In the genomic region with DNA sequence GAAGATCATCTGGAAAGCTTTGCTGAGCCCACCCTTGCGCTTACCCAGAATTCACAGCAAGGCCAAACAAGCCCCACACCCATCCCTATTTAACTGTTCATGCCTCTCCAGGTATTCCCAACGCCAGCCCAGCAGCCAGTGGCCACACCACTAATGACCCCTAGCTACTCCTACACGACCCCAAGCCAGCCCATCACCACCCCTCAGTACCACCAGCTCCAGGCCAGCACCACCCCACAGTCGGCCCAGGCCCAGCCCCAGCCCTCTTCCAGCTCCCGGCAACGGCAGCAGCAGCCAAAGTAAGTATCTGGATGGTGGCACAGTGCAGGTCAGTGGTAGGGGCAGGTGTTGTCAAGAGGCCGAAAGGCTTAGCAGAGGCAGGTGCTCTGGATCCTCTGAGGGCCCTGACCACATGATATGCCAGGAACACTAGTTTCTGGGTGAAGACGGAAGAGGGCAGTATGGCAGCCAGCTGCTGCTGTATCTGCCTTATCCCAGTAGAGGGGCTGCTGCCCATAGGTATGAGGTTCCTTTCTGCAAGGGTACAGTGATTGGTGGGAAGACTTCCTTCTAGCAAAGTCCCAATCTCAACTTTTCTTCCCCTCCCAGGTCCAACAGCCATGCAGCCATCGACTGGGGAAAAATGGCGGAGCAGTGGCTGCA, we compare ENCODE assay signal across 20 cellular contexts. TPM values are rescaled to one million over a fixed set of nuclear protein-coding genes. Genes with fewer than 3 reads are reported as not detected.
DNase-seq lines count a peak whose midpoint lies in the region; ATAC-seq and TF ChIP-seq lines count a peak whose summit lies in the region.
"Had no signal": no experiment of that assay in that cellular context is flagged by ENCODE, and none has a peak within 500 bp of the region (broad histone marks: within the 10 kb centered on the region; RNA-seq: fewer than 3 reads in every experiment).

No MANE protein-coding gene starts in this region.

- ATAC-seq in activated naive CD4-positive, alpha-beta T cell treated with anti-CD3 and anti-CD28 coated beads, Interleukin-2, amount 50 U/mL, for 72 hours: no peak
- no peak for ATAC-seq in stimulated activated naive B cell treated with anti-CD40 and anti-IgM and Interleukin-4, amounts not matched to agents 10 μg/mL and 1 μg/mL and 100 μg/mL, for 72 hours (replicated peaks)
- ATAC-seq: A549; activated CD4-positive, CD25-positive, alpha-beta regulatory T cell treated with anti-CD3 and anti-CD28 coated beads, Interleukin-2, amount 50 U/mL, for 24 hours; activated CD8-positive, alpha-beta memory T cell treated with anti-CD3 and anti-CD28 coated beads, Interleukin-2, amount 10 ng/mL, durations not matched to agents 7 days and 5 days; esophagus mucosa; right cardiac atrium; stimulated activated naive CD8-positive, alpha-beta T cell treated with anti-CD3 and anti-CD28 coated beads, Interleukin-15, Interleukin-2, amounts not matched to agents 100 U/mL and 50 U/mL, for 24 hours had no signal

- CTCF ChIA-PET in activated naive CD4-positive, alpha-beta T cell treated with anti-CD3 and anti-CD28 coated beads, Interleukin-2, amount 10 ng/mL, durations not matched to agents 7 days and 5 days (lab: Charles Lee): interaction anchor here (1.1 kb wide), 1 partner anchor 26 kb away, joined by 5 read pairs; no protein-coding TSS in a partner anchor

- H3K9me3 Mint-ChIP-seq in activated naive CD4-positive, alpha-beta T cell treated with anti-CD3 and anti-CD28 coated beads, Interleukin-2, amount 50 U/mL, for 72 hours: no peaks in the 10 kb centered on the region
- H3K9me3 Mint-ChIP-seq in activated naive CD4-positive, alpha-beta T cell treated with anti-CD3 and anti-CD28 coated beads, Interleukin-2, amount 10 ng/mL, durations not matched to agents 7 days and 5 days: no peaks in the 10 kb centered on the region
- H3K9me3 Mint-ChIP-seq in stimulated activated naive B cell treated with anti-CD40 and anti-IgM and Interleukin-4, amounts not matched to agents 10 μg/mL and 1 μg/mL and 100 μg/mL, for 72 hours: no peaks in the 10 kb centered on the region
- no peaks in the 10 kb centered on the region for H3K9me3 Mint-ChIP-seq in endothelial cell (ENCODE audit: unreplicated experiment)
- H3K9me3 Mint-ChIP-seq: CD14-positive monocyte; dendritic cell treated with granulocyte-macrophage colony-stimulating factor and Interleukin-4, amounts not matched to agents 40 ng/mL and 50 ng/mL, for 4 days; T-helper 2 cell treated with Interferon-gamma antibody and Interleukin-4, amounts not matched to agents 5 μg/mL and 100 μg/mL, for 36 hours had no signal

- DNase-seq in activated naive CD4-positive, alpha-beta T cell treated with anti-CD3 and anti-CD28 coated beads, Interleukin-2, amount 50 U/mL, for 72 hours (ENCODE audit: low spot score in 2 of 2): no peak
- no peak for DNase-seq in activated naive CD4-positive, alpha-beta T cell treated with anti-CD3 and anti-CD28 coated beads, Interleukin-2, amount 10 ng/mL, durations not matched to agents 7 days and 5 days
- DNase-seq in stimulated activated naive B cell treated with anti-CD40 and anti-IgM and Interleukin-4, amounts not matched to agents 10 μg/mL and 1 μg/mL and 100 μg/mL, for 72 hours: no peak
- DNase-seq in AG20443 (ENCODE audit: low spot score) (no peak), endothelial cell (ENCODE audit: low spot score) (no peak)
- DNase-seq: activated CD8-positive, alpha-beta memory T cell treated with anti-CD3 and anti-CD28 coated beads, Interleukin-2, amount 10 ng/mL, durations not matched to agents 7 days and 5 days; activated gamma-delta T cell treated with Interleukin-2 at 50 U/mL for 16 hours; DMS79; NCI-H2029; NCI-H524; right cardiac atrium; stimulated activated naive CD8-positive, alpha-beta T cell treated with anti-CD3 and anti-CD28 coated beads, Interleukin-15, Interleukin-2, amounts not matched to agents 100 U/mL and 50 U/mL, for 24 hours had no signal

- peak overlapping the region; percentile 13 to 50 for H3K27ac Mint-ChIP-seq in activated naive CD4-positive, alpha-beta T cell treated with anti-CD3 and anti-CD28 coated beads, Interleukin-2, amount 50 U/mL, for 72 hours
- no peak overlapping the region for H3K27ac Mint-ChIP-seq in activated naive CD4-positive, alpha-beta T cell treated with anti-CD3 and anti-CD28 coated beads, Interleukin-2, amount 10 ng/mL, durations not matched to agents 7 days and 5 days
- peak overlapping the region; percentile 4 for H3K27ac Mint-ChIP-seq in stimulated activated naive B cell treated with anti-CD40 and anti-IgM and Interleukin-4, amounts not matched to agents 10 μg/mL and 1 μg/mL and 100 μg/mL, for 72 hours
- no peak overlapping the region for H3K27ac Mint-ChIP-seq in endothelial cell (ENCODE audit: unreplicated experiment)
- H3K27ac Mint-ChIP-seq: activated CD8-positive, alpha-beta memory T cell treated with anti-CD3 and anti-CD28 coated beads, Interleukin-2, amount 10 ng/mL, durations not matched to agents 7 days and 5 days; dendritic cell treated with granulocyte-macrophage colony-stimulating factor and Interleukin-4, amounts not matched to agents 40 ng/mL and 50 ng/mL, for 4 days; T-helper 2 cell treated with Interferon-gamma antibody and Interleukin-4, amounts not matched to agents 5 μg/mL and 100 μg/mL, for 36 hours had no signal

- no peak overlapping the region for H3K4me3 Mint-ChIP-seq in activated naive CD4-positive, alpha-beta T cell treated with anti-CD3 and anti-CD28 coated beads, Interleukin-2, amount 10 ng/mL, durations not matched to agents 7 days and 5 days
- H3K4me3 Mint-ChIP-seq in stimulated activated naive B cell treated with anti-CD40 and anti-IgM and Interleukin-4, amounts not matched to agents 10 μg/mL and 1 μg/mL and 100 μg/mL, for 72 hours: no peak overlapping the region
- no peak overlapping the region for H3K4me3 Mint-ChIP-seq in endothelial cell (ENCODE audit: unreplicated experiment)
- H3K4me3 Mint-ChIP-seq: activated CD8-positive, alpha-beta memory T cell treated with anti-CD3 and anti-CD28 coated beads, Interleukin-2, amount 10 ng/mL, durations not matched to agents 7 days and 5 days; CD14-positive monocyte; dendritic cell treated with granulocyte-macrophage colony-stimulating factor and Interleukin-4, amounts not matched to agents 40 ng/mL and 50 ng/mL, for 4 days; T-helper 2 cell treated with Interferon-gamma antibody and Interleukin-4, amounts not matched to agents 5 μg/mL and 100 μg/mL, for 36 hours had no signal

- peaks cover 0 to 4% of the 10 kb centered on the region in 2 donors for H3K36me3 Mint-ChIP-seq in activated naive CD4-positive, alpha-beta T cell treated with anti-CD3 and anti-CD28 coated beads, Interleukin-2, amount 50 U/mL, for 72 hours
- peaks cover 55% of the 10 kb centered on the region for H3K36me3 Mint-ChIP-seq in activated naive CD4-positive, alpha-beta T cell treated with anti-CD3 and anti-CD28 coated beads, Interleukin-2, amount 10 ng/mL, durations not matched to agents 7 days and 5 days
- peaks cover 26 to 70% of the 10 kb centered on the region in 2 donors for H3K36me3 Mint-ChIP-seq in stimulated activated naive B cell treated with anti-CD40 and anti-IgM and Interleukin-4, amounts not matched to agents 10 μg/mL and 1 μg/mL and 100 μg/mL, for 72 hours
- H3K36me3 Mint-ChIP-seq in endothelial cell (ENCODE audit: low read depth, unreplicated experiment): peaks cover 69% of the 10 kb centered on the region

- no peak for TF ChIP-seq CTCF in endothelial cell (IDR thresholded peaks at IDR 0.05; ENCODE audit: unreplicated experiment)

- peak overlapping the region; percentile 87 for H3K27ac ChIP-seq in angular gyrus (ENCODE audit: low read depth, low read length)
- H3K27ac ChIP-seq: A549, upper lobe of left lung had no signal

- no peaks in the 10 kb centered on the region for H3K4me1 Mint-ChIP-seq in activated naive CD4-positive, alpha-beta T cell treated with anti-CD3 and anti-CD28 coated beads, Interleukin-2, amount 10 ng/mL, durations not matched to agents 7 days and 5 days
- H3K4me1 Mint-ChIP-seq in stimulated activated naive B cell treated with anti-CD40 and anti-IgM and Interleukin-4, amounts not matched to agents 10 μg/mL and 1 μg/mL and 100 μg/mL, for 72 hours: peaks cover 0 to 8% of the 10 kb centered on the region in 2 donors
- peaks cover 12% of the 10 kb centered on the region for H3K4me1 Mint-ChIP-seq in endothelial cell (ENCODE audit: unreplicated experiment)
- H3K4me1 Mint-ChIP-seq: activated CD8-positive, alpha-beta memory T cell treated with anti-CD3 and anti-CD28 coated beads, Interleukin-2, amount 10 ng/mL, durations not matched to agents 7 days and 5 days; CD14-positive monocyte had no signal

- no peaks in the 10 kb centered on the region for H3K27me3 Mint-ChIP-seq in activated naive CD4-positive, alpha-beta T cell treated with anti-CD3 and anti-CD28 coated beads, Interleukin-2, amount 10 ng/mL, durations not matched to agents 7 days and 5 days
- H3K27me3 Mint-ChIP-seq in stimulated activated naive B cell treated with anti-CD40 and anti-IgM and Interleukin-4, amounts not matched to agents 10 μg/mL and 1 μg/mL and 100 μg/mL, for 72 hours: no peaks in the 10 kb centered on the region
- peaks cover 10% of the 10 kb centered on the region for H3K27me3 Mint-ChIP-seq in endothelial cell (ENCODE audit: unreplicated experiment)
- H3K27me3 Mint-ChIP-seq: activated CD8-positive, alpha-beta memory T cell treated with anti-CD3 and anti-CD28 coated beads, Interleukin-2, amount 10 ng/mL, durations not matched to agents 7 days and 5 days; dendritic cell treated with granulocyte-macrophage colony-stimulating factor and Interleukin-4, amounts not matched to agents 40 ng/mL and 50 ng/mL, for 4 days had no signal

RNA-seq across cellular contexts. Expression of a gene that starts 10.7 kb away (rescaled TPM):
- total RNA-seq in activated naive CD4-positive, alpha-beta T cell treated with anti-CD3 and anti-CD28 coated beads, Interleukin-2, amount 50 U/mL, for 72 hours: 1 to 10 TPM; 5.7 to 6.4 TPM
- 12.0 TPM for total RNA-seq in endothelial cell (ENCODE audit: unreplicated experiment)

RNA-seq across cellular contexts. Expression of a gene that starts 16.7 kb away (rescaled TPM):
- 10 to 100 TPM; 20.5 to 46.4 TPM for total RNA-seq in activated naive CD4-positive, alpha-beta T cell treated with anti-CD3 and anti-CD28 coated beads, Interleukin-2, amount 50 U/mL, for 72 hours
- 72.0 TPM for total RNA-seq in endothelial cell (ENCODE audit: unreplicated experiment)

RNA-seq across cellular contexts. Expression of a gene that starts 18.8 kb away (rescaled TPM):
- total RNA-seq in activated naive CD4-positive, alpha-beta T cell treated with anti-CD3 and anti-CD28 coated beads, Interleukin-2, amount 50 U/mL, for 72 hours: 1,000 to 10,000 TPM; 2,221 to 2,736 TPM
- 1,525 TPM for total RNA-seq in endothelial cell (ENCODE audit: unreplicated experiment)

RNA-seq across cellular contexts. Expression of a gene that starts 25.1 kb away (rescaled TPM):
- 10 to 100 TPM in 1 of 2 donors, 1 to 10 TPM in 1; 4.4 to 10.2 TPM for total RNA-seq in activated naive CD4-positive, alpha-beta T cell treated with anti-CD3 and anti-CD28 coated beads, Interleukin-2, amount 50 U/mL, for 72 hours
- 2.4 TPM for total RNA-seq in endothelial cell (ENCODE audit: unreplicated experiment)

RNA-seq across cellular contexts. Expression of a gene that starts 27.6 kb away (rescaled TPM):
- total RNA-seq in activated naive CD4-positive, alpha-beta T cell treated with anti-CD3 and anti-CD28 coated beads, Interleukin-2, amount 50 U/mL, for 72 hours: 1 to 10 TPM; 5.3 to 6.4 TPM
- 6.7 TPM for total RNA-seq in endothelial cell (ENCODE audit: unreplicated experiment)

Comparison
In these comparisons a context has a peak if more than half of its experiments do, and no peak if none do; other contexts are left out.
1. H3K27ac Mint-ChIP-seq: peak in activated naive CD4-positive, alpha-beta T cell treated with anti-CD3 and anti-CD28 coated beads, Interleukin-2, amount 50 U/mL, for 72 hours (2 of 2) and stimulated activated naive B cell treated with anti-CD40 and anti-IgM and Interleukin-4, amounts not matched to agents 10 μg/mL and 1 μg/mL and 100 μg/mL, for 72 hours (single experiment); none in activated naive CD4-positive, alpha-beta T cell treated with anti-CD3 and anti-CD28 coated beads, Interleukin-2, amount 10 ng/mL, durations not matched to agents 7 days and 5 days (single experiment) and endothelial cell (single experiment).